Comparison of ENCODE assay signal across 9 cellular contexts in the genomic region with DNA sequence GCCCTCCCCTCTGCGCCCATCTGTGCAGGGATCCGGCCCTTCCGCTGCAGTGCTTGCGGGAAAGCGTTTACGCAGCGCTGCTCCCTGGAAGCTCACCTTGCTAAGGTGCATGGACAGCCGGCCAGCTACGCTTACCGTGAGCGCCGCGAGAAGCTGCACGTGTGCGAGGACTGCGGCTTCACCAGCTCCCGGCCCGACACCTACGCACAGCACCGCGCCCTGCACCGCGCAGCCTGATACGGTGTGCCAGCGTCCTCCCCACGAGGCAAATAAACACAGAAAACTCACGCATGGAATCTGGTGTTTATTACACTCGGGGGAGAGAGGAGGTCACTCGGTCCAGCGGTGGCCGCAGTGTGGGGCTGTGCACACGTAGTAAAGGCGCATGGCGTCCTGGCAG. TPM values are rescaled to one million over a fixed set of nuclear protein-coding genes. Genes with fewer than 3 reads are reported as not detected.
DNase-seq lines count a peak whose midpoint lies in the region; ATAC-seq, FAIRE-seq and TF ChIP-seq lines count a peak whose summit lies in the region.
"Had no signal": no experiment of that assay in that cellular context is flagged by ENCODE, and none has a peak within 500 bp of the region (broad histone marks: within the 10 kb centered on the region; RNA-seq: fewer than 3 reads in every experiment).

No MANE protein-coding gene starts in this region.

- TF ChIP-seq CTCF in CD4-positive, alpha-beta T cell (IDR thresholded peaks at IDR 0.05) = no peak
- no peak for TF ChIP-seq CTCF in NB4 (IDR thresholded peaks at IDR 0.05; ENCODE audit: low read depth, low read length)
- TF ChIP-seq CTCF in coronary artery (IDR thresholded peaks at IDR 0.05) = no peak
- TF ChIP-seq CTCF in neural crest cell (conservative IDR thresholded peaks at IDR 0.05) = no peak

- TF ChIP-seq POLR2A in NB4 (IDR thresholded peaks at IDR 0.05; ENCODE audit: extremely low read depth, insufficient read length) (no peak), GM12891 (IDR thresholded peaks at IDR 0.05; ENCODE audit: low read depth, low read length) (no peak)

- peak overlapping the region; percentile 87 for H3K27ac ChIP-seq in CD4-positive, alpha-beta T cell (ENCODE audit: low read depth, low read length)
- peak overlapping the region in 1 of 2 donors; percentile 95 for H3K27ac ChIP-seq in coronary artery

- peaks cover 41% of the 10 kb centered on the region for H3K4me1 Mint-ChIP-seq in CD4-positive, alpha-beta T cell (ENCODE audit: low read depth)
- peaks cover 37% of the 10 kb centered on the region for H3K4me1 Mint-ChIP-seq in neural crest cell

- peak overlapping the region; percentile 94 for H3K4me3 Mint-ChIP-seq in CD4-positive, alpha-beta T cell
- peak overlapping the region; percentile 93 for H3K4me3 Mint-ChIP-seq in neural crest cell

- H3K27me3 Mint-ChIP-seq in CD4-positive, alpha-beta T cell = no peaks in the 10 kb centered on the region
- peaks cover 5% of the 10 kb centered on the region for H3K27me3 Mint-ChIP-seq in neural crest cell (ENCODE audit: low read depth)

- peak overlapping the region; percentile 94 for H3K27ac Mint-ChIP-seq in CD4-positive, alpha-beta T cell
- peak overlapping the region; percentile 57 for H3K27ac Mint-ChIP-seq in neural crest cell (ENCODE audit: unreplicated experiment)

- no peak for DNase-seq in CD4-positive, alpha-beta T cell
- no peak for DNase-seq in NB4 (ENCODE audit: low read depth)
- DNase-seq in coronary artery (ENCODE audit: low spot score) = no peak
- DNase-seq in neural crest cell (ENCODE audit: low read depth, low spot score) = no peak
- no peak for DNase-seq in stimulated activated CD4-positive, alpha-beta T cell treated with anti-CD3 and anti-CD28 coated beads, Interleukin-2, amount 100 ng/mL, for 48 hours
- DNase-seq in NOMO-1 (lab: John Stamatoyannopoulos, UW; ENCODE audit: unreplicated experiment in 2 of 2) = no peak
- no peak for DNase-seq in GM12891 (ENCODE audit: insufficient read length, low spot score)
- DNase-seq: SW 1271 had no signal

- FAIRE-seq in GM12891 (lab: Jason Lieb, UNC) = no peak

- H3K4me3 ChIP-seq in NB4 (ENCODE audit: low read depth, low read length) (peak overlapping the region; percentile 94), coronary artery (peak overlapping the region; percentile 85)

- POLR2A ChIA-PET in CD4-positive, alpha-beta T cell (lab: Charles Lee) = interaction anchor here (3.4 kb wide), 1 partner anchor 14 kb away, joined by 51 read pairs; no protein-coding TSS in a partner anchor

- no peak for ATAC-seq in CD4-positive, alpha-beta T cell (ENCODE audit: poor library complexity)
- no peak for ATAC-seq in GM19463 (IDR thresholded peaks at IDR 0.05; ENCODE audit: unreplicated experiment)

- no peaks in the 10 kb centered on the region for H3K27me3 ChIP-seq in CD4-positive, alpha-beta T cell (ENCODE audit: control insufficient read depth, insufficient read depth, low read length)

- H3K36me3 Mint-ChIP-seq in CD4-positive, alpha-beta T cell (ENCODE audit: low read depth) = peaks cover 54% of the 10 kb centered on the region
- peaks cover 13% of the 10 kb centered on the region for H3K36me3 Mint-ChIP-seq in neural crest cell (ENCODE audit: low read depth)

- CTCF ChIA-PET in CD4-positive, alpha-beta T cell (lab: Charles Lee) = interaction anchor here (0.5 to 5.1 kb wide), 3 partner anchors 15 to 155 kb away, joined by 3 to 29 read pairs (median 4); no protein-coding TSS in a partner anchor

- H3K9me3 ChIP-seq in CD4-positive, alpha-beta T cell (ENCODE audit: control insufficient read depth, low read length) = no peaks in the 10 kb centered on the region

- no peaks in the 10 kb centered on the region for H3K9me3 Mint-ChIP-seq in CD4-positive, alpha-beta T cell
- no peaks in the 10 kb centered on the region for H3K9me3 Mint-ChIP-seq in neural crest cell

- intact Hi-C loops in CD4-positive, alpha-beta T cell (cut with DNase I, micrococcal nuclease) = loop anchor here (5.0 to 10.0 kb wide), 6 partner anchors 116 to 1201 kb away; a partner anchor contains a TSS

TF ChIP-seq in GM12891, 5 proteins besides CTCF, POLR2A, EP300 and RAD21:
- TF ChIP-seq TAF1 (IDR thresholded peaks at IDR 0.05; ENCODE audit: low read depth, low read length) (no peak), PAX5 (IDR thresholded peaks at IDR 0.05; ENCODE audit: insufficient read depth, low read length, severe bottlenecking) (no peak), SPI1 (IDR thresholded peaks at IDR 0.05; ENCODE audit: low read depth, low read length) (no peak), POU2F2 (IDR thresholded peaks at IDR 0.05; ENCODE audit: low read depth, low read length) (no peak), POLR2AphosphoS5 (IDR thresholded peaks at IDR 0.05; ENCODE audit: low read depth, low read length) (no peak)

RNA-seq across cellular contexts. Expression of a gene that starts 1.2 kb away (rescaled TPM):
- total RNA-seq in CD4-positive, alpha-beta T cell = 10 to 100 TPM; 29.2 to 31.1 TPM
- 111 and 126 TPM in 2 replicates for total RNA-seq in neural crest cell
- polyA plus RNA-seq in GM12891 (2012; ENCODE audit: low read depth, missing spikeins) = 160 TPM

RNA-seq across cellular contexts. Expression of a gene that starts 1.8 kb away (rescaled TPM):
- total RNA-seq in CD4-positive, alpha-beta T cell = 10 to 100 TPM; 67.5 to 68.0 TPM
- total RNA-seq in neural crest cell = 214 and 219 TPM in 2 replicates
- 112 TPM for polyA plus RNA-seq in GM12891 (2012; ENCODE audit: low read depth, missing spikeins)

RNA-seq across cellular contexts. Expression of a gene that starts 2.5 kb away (rescaled TPM):
- not detected for total RNA-seq in CD4-positive, alpha-beta T cell
- not detected in 2 replicates for total RNA-seq in neural crest cell
- polyA plus RNA-seq in GM12891 (2012; ENCODE audit: low read depth, missing spikeins) = 0.15 TPM

RNA-seq across cellular contexts. Expression of a gene that starts 26.4 kb away (rescaled TPM):
- 100 to 1,000 TPM; 167 to 177 TPM for total RNA-seq in CD4-positive, alpha-beta T cell
- 321 and 346 TPM in 2 replicates for total RNA-seq in neural crest cell
- polyA plus RNA-seq in GM12891 (2012; ENCODE audit: low read depth, missing spikeins) = 444 TPM

RNA-seq across cellular contexts. Expression of a gene that starts 38.8 kb away (rescaled TPM):
- total RNA-seq in CD4-positive, alpha-beta T cell = not detected
- total RNA-seq in neural crest cell = not detected in 2 replicates
- polyA plus RNA-seq in GM12891 (2012; ENCODE audit: low read depth, missing spikeins) = not detected
